Comparison of ENCODE assay signal across 8 cellular contexts in genomic region chr13:39263033-39263432, GRCh38.
DNase-seq lines count a peak whose midpoint lies in the region; ATAC-seq and TF ChIP-seq lines count a peak whose summit lies in the region.

No MANE protein-coding gene starts in this region.

- TF ChIP-seq CTCF in CD14-positive monocyte (IDR thresholded peaks at IDR 0.05) = peak; percentile 70

- H3K9me3 Mint-ChIP-seq in CD14-positive monocyte = peaks cover 0 to 3% (median 0%) of the 10 kb centered on the region in 7 donors

- DNase-seq in CD14-positive monocyte (ENCODE audit: low spot score) = no peak
- DNase-seq in NCI-H2107 treated with DMSO at 0.1 percent for 48 hours (lab: John Stamatoyannopoulos, UW; ENCODE audit: unreplicated experiment) = peak; percentile 82
- DNase-seq in activated T-cell treated with anti-CD3 and anti-CD28 coated beads for 48 hours (ENCODE audit: low read depth) = peak; percentile 23
- peak; percentile 31 for DNase-seq in glomerular endothelial cell (ENCODE audit: extremely low read depth, low read depth, low spot score)
- peak; percentile 65 for DNase-seq in putamen (ENCODE audit: low spot score)
- no peak for DNase-seq in epidermal melanocyte (ENCODE audit: insufficient read length, low spot score)

- H3K27me3 Mint-ChIP-seq in CD14-positive monocyte (ENCODE audit: low read depth in 3 of 3) = peaks cover 3 to 5% (median 4%) of the 10 kb centered on the region in 3 donors

- no peaks in the 10 kb centered on the region for H3K4me1 Mint-ChIP-seq in CD14-positive monocyte

- H3K4me3 Mint-ChIP-seq in CD14-positive monocyte = no peak overlapping the region

- no peak overlapping the region for H3K27ac Mint-ChIP-seq in CD14-positive monocyte

- peak; percentile 76 for ATAC-seq in GM18520 (IDR thresholded peaks at IDR 0.05; ENCODE audit: unreplicated experiment)
- peak; percentile 86 for ATAC-seq in HG03066 (IDR thresholded peaks at IDR 0.05; ENCODE audit: low read depth, unreplicated experiment)

- intact Hi-C loops in CD14-positive monocyte (cut with micrococcal nuclease) = loop anchor here (10.0 kb wide), 1 partner anchor 352 kb away; no protein-coding TSS in a partner anchor

- no peaks in the 10 kb centered on the region for H3K36me3 Mint-ChIP-seq in CD14-positive monocyte

Comparison
In these comparisons a context has a peak if more than half of its experiments do, and no peak if none do; other contexts are left out.
1. DNase-seq: peak in NCI-H2107 treated with DMSO at 0.1 percent for 48 hours (single experiment), activated T-cell treated with anti-CD3 and anti-CD28 coated beads for 48 hours (single experiment), glomerular endothelial cell (single experiment) and putamen (single experiment); none in CD14-positive monocyte (single experiment) and epidermal melanocyte (single experiment).